1 cellular context compared by ENCODE assay signal in genomic region chr9:34546834-34547827, GRCh38.
TF ChIP-seq lines count a peak whose summit lies in the region.

No MANE protein-coding gene starts in this region.

TF ChIP-seq in IMR-90, 13 proteins besides CTCF, POLR2A, EP300 and RAD21 (continued from another document):
- no peak for TF ChIP-seq ELK1 (IDR thresholded peaks at IDR 0.05; ENCODE audit: borderline replicate concordance, low read depth, low read length)
- no peak for TF ChIP-seq MXI1 (IDR thresholded peaks at IDR 0.05; ENCODE audit: borderline replicate concordance, low read depth, low read length)
- TF ChIP-seq MAZ (IDR thresholded peaks at IDR 0.05; ENCODE audit: borderline replicate concordance, low read depth, low read length), result no peak
- no peak for TF ChIP-seq FOS (IDR thresholded peaks at IDR 0.05; ENCODE audit: low read depth, low read length)
- no peak for TF ChIP-seq CEBPB (IDR thresholded peaks at IDR 0.05; ENCODE audit: low read depth, low read length)
